30 cellular contexts compared by ENCODE assay signal in genomic region chr11:83510530-83511449, GRCh38.
DNase-seq lines count a peak whose midpoint lies in the region; ATAC-seq and TF ChIP-seq lines count a peak whose summit lies in the region.
"Had no signal": no experiment of that assay in that cellular context is flagged by ENCODE, and none has a peak within 500 bp of the region (broad histone marks: within the 10 kb centered on the region; RNA-seq: fewer than 3 reads in every experiment).

No MANE protein-coding gene starts in this region.

- H3K27ac ChIP-seq in VCaP (peak overlapping the region; percentile 44), osteoblast (ENCODE audit: low read depth, low read length) (no peak overlapping the region)
- H3K27ac ChIP-seq: body of pancreas, right lobe of liver, spleen, thoracic aorta, vagina had no signal

- TF ChIP-seq CTCF in VCaP (conservative IDR thresholded peaks at IDR 0.05): no peak
- TF ChIP-seq CTCF in osteoblast (IDR thresholded peaks at IDR 0.05; ENCODE audit: extremely low read depth, low read depth, low read length): no peak

- H3K27me3 ChIP-seq in osteoblast (ENCODE audit: insufficient read depth, low read length): no peaks in the 10 kb centered on the region
- H3K27me3 ChIP-seq: BE2C, body of pancreas, right lobe of liver, spleen, vagina had no signal

- no peaks in the 10 kb centered on the region for H3K9me3 ChIP-seq in osteoblast (ENCODE audit: low read depth, low read length)
- H3K9me3 ChIP-seq: BE2C, body of pancreas, right lobe of liver, spleen, thoracic aorta, vagina had no signal

- H2AFZ ChIP-seq in osteoblast (ENCODE audit: low read length): no peak overlapping the region

- no peaks in the 10 kb centered on the region for H4K20me1 ChIP-seq in osteoblast (ENCODE audit: insufficient read depth, low read length)

- DNase-seq in EH (ENCODE audit: low read depth) (peak; percentile 2), iris pigment epithelial cell (ENCODE audit: low read depth) (peak; percentile 2), osteoblast (ENCODE audit: insufficient read length, low spot score, missing footprints) (peak; percentile 13), GF-D8 (lab: John Stamatoyannopoulos, UW) (no peak), DMS153 treated with DMSO at 0.1 percent for 48 hours (lab: John Stamatoyannopoulos, UW; ENCODE audit: unreplicated experiment) (no peak)
- DNase-seq: activated CD4-positive, alpha-beta T cell treated with anti-CD3 and anti-CD28 coated beads, Interleukin-2, amount 50 U/mL, for 4 hours; activated CD8-positive, alpha-beta memory T cell treated with anti-CD3 and anti-CD28 coated beads, Interleukin-2, amount 10 ng/mL, durations not matched to agents 7 days and 5 days; activated naive CD4-positive, alpha-beta T cell; activated T-cell treated with anti-CD3 and anti-CD28 coated beads, Interleukin-2, amount 50 U/mL, for 48 hours; BE2C; body of pancreas; cerebellar nuclear complex; DMS153; foreskin fibroblast; mammary epithelial cell; MV-4-11; NCI-H2171 treated with DMSO at 0.1 percent for 48 hours; NK-92 treated with Interleukin-12 subunit alpha and Interleukin-12 subunit beta, amount 100 ng/mL, for 24 hours; posterior cingulate gyrus; right lobe of liver; spleen; stimulated activated CD8-positive, alpha-beta memory T cell treated with anti-CD3 and anti-CD28 coated beads, Interleukin-4, amount 100 ng/mL, for 48 hours had no signal

- H3K4me1 ChIP-seq in osteoblast (ENCODE audit: insufficient read depth, low read length): no peaks in the 10 kb centered on the region
- H3K4me1 ChIP-seq: BE2C, spleen, vagina had no signal

- no peaks in the 10 kb centered on the region for H3K79me2 ChIP-seq in osteoblast (ENCODE audit: insufficient read depth, low read length)

- ATAC-seq in GM19395 (IDR thresholded peaks at IDR 0.05; ENCODE audit: unreplicated experiment) (no peak), HG03378 (IDR thresholded peaks at IDR 0.05; ENCODE audit: unreplicated experiment) (no peak)
- ATAC-seq: activated CD8-positive, alpha-beta memory T cell treated with anti-CD3 and anti-CD28 coated beads, Interleukin-2, amount 10 ng/mL, durations not matched to agents 7 days and 5 days; body of pancreas; esophagus mucosa; right lobe of liver; Right ventricle myocardium inferior; SK-N-SH treated with all-trans-retinoic acid at 6 μM for 48 hours had no signal

- H3K4me2 ChIP-seq in osteoblast (ENCODE audit: insufficient read depth, low read length): no peak overlapping the region

- H3K36me3 ChIP-seq in osteoblast (ENCODE audit: insufficient read depth, low read length): no peaks in the 10 kb centered on the region
- H3K36me3 ChIP-seq: BE2C, right lobe of liver, spleen, thoracic aorta, vagina had no signal

- H3K4me3 ChIP-seq in osteoblast (ENCODE audit: insufficient read depth, low read length): no peak overlapping the region
- H3K4me3 ChIP-seq: body of pancreas, right lobe of liver, spleen, thoracic aorta, vagina had no signal

Comparison
In these comparisons a context has a peak if more than half of its experiments do, and no peak if none do; other contexts are left out.
1. DNase-seq: peak in EH (single experiment), iris pigment epithelial cell (single experiment) and osteoblast (single experiment); none in GF-D8 (single experiment) and DMS153 treated with DMSO at 0.1 percent for 48 hours (single experiment).